Comparison of ENCODE assay signal across 1 cellular context in the genomic region with DNA sequence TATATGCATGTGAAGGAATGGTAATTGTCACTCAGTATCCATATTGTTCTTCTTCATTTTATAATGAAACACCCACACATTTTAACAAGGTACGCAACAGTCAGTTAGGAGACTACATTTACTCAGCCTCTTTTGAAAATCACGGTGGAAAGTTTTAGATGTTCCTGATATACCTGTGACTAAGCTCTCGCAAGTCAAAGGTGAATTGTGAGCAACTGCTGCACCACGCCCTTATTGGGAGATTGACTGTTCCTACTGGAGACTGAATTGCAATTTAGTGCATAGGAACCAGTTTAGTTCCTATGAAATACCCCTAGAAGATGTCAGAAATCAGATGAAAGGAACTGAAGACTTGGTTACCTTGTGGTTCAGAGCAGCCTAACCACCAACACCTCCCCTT.
TF ChIP-seq lines count a peak whose summit lies in the region.

No MANE protein-coding gene starts in this region.

TF ChIP-seq in GM23338, 12 proteins besides CTCF, POLR2A, EP300 and RAD21:
- TF ChIP-seq, protein P1, sequence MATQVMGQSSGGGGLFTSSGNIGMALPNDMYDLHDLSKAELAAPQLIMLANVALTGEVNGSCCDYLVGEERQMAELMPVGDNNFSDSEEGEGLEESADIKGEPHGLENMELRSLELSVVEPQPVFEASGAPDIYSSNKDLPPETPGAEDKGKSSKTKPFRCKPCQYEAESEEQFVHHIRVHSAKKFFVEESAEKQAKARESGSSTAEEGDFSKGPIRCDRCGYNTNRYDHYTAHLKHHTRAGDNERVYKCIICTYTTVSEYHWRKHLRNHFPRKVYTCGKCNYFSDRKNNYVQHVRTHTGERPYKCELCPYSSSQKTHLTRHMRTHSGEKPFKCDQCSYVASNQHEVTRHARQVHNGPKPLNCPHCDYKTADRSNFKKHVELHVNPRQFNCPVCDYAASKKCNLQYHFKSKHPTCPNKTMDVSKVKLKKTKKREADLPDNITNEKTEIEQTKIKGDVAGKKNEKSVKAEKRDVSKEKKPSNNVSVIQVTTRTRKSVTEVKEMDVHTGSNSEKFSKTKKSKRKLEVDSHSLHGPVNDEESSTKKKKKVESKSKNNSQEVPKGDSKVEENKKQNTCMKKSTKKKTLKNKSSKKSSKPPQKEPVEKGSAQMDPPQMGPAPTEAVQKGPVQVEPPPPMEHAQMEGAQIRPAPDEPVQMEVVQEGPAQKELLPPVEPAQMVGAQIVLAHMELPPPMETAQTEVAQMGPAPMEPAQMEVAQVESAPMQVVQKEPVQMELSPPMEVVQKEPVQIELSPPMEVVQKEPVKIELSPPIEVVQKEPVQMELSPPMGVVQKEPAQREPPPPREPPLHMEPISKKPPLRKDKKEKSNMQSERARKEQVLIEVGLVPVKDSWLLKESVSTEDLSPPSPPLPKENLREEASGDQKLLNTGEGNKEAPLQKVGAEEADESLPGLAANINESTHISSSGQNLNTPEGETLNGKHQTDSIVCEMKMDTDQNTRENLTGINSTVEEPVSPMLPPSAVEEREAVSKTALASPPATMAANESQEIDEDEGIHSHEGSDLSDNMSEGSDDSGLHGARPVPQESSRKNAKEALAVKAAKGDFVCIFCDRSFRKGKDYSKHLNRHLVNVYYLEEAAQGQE (IDR thresholded peaks at IDR 0.05; ENCODE audit: unreplicated experiment), result no peak
- no peak for TF ChIP-seq JUNB (IDR thresholded peaks at IDR 0.05; ENCODE audit: unreplicated experiment)
- TF ChIP-seq EZH2 (IDR thresholded peaks at IDR 0.05; ENCODE audit: low read depth, unreplicated experiment), result no peak
- TF ChIP-seq EZH2phosphoT487 (IDR thresholded peaks at IDR 0.05; ENCODE audit: unreplicated experiment), result no peak
- TF ChIP-seq NANOG (IDR thresholded peaks at IDR 0.05; ENCODE audit: borderline replicate concordance), result no peak
- no peak for TF ChIP-seq ZNF331 (CRISPR knock-in tag; IDR thresholded peaks at IDR 0.05; ENCODE audit: low read depth)
- TF ChIP-seq, protein P2, sequence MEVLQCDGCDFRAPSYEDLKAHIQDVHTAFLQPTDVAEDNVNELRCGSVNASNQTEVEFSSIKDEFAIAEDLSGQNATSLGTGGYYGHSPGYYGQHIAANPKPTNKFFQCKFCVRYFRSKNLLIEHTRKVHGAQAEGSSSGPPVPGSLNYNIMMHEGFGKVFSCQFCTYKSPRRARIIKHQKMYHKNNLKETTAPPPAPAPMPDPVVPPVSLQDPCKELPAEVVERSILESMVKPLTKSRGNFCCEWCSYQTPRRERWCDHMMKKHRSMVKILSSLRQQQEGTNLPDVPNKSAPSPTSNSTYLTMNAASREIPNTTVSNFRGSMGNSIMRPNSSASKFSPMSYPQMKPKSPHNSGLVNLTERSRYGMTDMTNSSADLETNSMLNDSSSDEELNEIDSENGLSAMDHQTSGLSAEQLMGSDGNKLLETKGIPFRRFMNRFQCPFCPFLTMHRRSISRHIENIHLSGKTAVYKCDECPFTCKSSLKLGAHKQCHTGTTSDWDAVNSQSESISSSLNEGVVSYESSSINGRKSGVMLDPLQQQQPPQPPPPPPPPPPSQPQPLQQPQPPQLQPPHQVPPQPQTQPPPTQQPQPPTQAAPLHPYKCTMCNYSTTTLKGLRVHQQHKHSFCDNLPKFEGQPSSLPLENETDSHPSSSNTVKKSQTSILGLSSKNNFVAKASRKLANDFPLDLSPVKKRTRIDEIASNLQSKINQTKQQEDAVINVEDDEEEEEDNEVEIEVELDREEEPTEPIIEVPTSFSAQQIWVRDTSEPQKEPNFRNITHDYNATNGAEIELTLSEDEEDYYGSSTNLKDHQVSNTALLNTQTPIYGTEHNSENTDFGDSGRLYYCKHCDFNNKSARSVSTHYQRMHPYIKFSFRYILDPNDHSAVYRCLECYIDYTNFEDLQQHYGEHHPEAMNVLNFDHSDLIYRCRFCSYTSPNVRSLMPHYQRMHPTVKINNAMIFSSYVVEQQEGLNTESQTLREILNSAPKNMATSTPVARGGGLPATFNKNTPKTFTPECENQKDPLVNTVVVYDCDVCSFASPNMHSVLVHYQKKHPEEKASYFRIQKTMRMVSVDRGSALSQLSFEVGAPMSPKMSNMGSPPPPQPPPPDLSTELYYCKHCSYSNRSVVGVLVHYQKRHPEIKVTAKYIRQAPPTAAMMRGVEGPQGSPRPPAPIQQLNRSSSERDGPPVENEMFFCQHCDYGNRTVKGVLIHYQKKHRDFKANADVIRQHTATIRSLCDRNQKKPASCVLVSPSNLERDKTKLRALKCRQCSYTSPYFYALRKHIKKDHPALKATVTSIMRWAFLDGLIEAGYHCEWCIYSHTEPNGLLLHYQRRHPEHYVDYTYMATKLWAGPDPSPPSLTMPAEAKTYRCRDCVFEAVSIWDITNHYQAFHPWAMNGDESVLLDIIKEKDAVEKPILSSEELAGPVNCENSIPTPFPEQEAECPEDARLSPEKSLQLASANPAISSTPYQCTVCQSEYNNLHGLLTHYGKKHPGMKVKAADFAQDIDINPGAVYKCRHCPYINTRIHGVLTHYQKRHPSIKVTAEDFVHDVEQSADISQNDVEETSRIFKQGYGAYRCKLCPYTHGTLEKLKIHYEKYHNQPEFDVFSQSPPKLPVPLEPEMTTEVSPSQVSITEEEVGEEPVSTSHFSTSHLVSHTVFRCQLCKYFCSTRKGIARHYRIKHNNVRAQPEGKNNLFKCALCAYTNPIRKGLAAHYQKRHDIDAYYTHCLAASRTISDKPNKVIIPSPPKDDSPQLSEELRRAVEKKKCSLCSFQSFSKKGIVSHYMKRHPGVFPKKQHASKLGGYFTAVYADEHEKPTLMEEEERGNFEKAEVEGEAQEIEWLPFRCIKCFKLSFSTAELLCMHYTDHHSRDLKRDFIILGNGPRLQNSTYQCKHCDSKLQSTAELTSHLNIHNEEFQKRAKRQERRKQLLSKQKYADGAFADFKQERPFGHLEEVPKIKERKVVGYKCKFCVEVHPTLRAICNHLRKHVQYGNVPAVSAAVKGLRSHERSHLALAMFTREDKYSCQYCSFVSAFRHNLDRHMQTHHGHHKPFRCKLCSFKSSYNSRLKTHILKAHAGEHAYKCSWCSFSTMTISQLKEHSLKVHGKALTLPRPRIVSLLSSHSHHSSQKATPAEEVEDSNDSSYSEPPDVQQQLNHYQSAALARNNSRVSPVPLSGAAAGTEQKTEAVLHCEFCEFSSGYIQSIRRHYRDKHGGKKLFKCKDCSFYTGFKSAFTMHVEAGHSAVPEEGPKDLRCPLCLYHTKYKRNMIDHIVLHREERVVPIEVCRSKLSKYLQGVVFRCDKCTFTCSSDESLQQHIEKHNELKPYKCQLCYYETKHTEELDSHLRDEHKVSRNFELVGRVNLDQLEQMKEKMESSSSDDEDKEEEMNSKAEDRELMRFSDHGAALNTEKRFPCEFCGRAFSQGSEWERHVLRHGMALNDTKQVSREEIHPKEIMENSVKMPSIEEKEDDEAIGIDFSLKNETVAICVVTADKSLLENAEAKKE (CRISPR knock-in tag; IDR thresholded peaks at IDR 0.05), result no peak
- no peak for TF ChIP-seq ZNF114 (CRISPR knock-in tag; IDR thresholded peaks at IDR 0.05)
- TF ChIP-seq, protein P3, sequence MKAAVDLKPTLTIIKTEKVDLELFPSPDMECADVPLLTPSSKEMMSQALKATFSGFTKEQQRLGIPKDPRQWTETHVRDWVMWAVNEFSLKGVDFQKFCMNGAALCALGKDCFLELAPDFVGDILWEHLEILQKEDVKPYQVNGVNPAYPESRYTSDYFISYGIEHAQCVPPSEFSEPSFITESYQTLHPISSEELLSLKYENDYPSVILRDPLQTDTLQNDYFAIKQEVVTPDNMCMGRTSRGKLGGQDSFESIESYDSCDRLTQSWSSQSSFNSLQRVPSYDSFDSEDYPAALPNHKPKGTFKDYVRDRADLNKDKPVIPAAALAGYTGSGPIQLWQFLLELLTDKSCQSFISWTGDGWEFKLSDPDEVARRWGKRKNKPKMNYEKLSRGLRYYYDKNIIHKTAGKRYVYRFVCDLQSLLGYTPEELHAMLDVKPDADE (IDR thresholded peaks at IDR 0.05), result no peak
- TF ChIP-seq STAT1 (IDR thresholded peaks at IDR 0.05; ENCODE audit: unreplicated experiment), result no peak
- no peak for TF ChIP-seq POLR2AphosphoS5 (IDR thresholded peaks at IDR 0.05; ENCODE audit: low read depth)
- TF ChIP-seq CREB1 (CRISPR knock-in tag; IDR thresholded peaks at IDR 0.05; ENCODE audit: low read depth), result no peak
